8 cellular contexts compared by ENCODE assay signal in genomic region chr15:72117698-72118399, GRCh38. TPM values are rescaled to one million over a fixed set of nuclear protein-coding genes. Genes with fewer than 3 reads are reported as not detected.
DNase-seq lines count a peak whose midpoint lies in the region; ATAC-seq, FAIRE-seq and TF ChIP-seq lines count a peak whose summit lies in the region.

Gene MYO9A, minus strand, starts transcription at chr15:72118150. Its CDS starts 71,587 bp downstream, at chr15:72046563.

- H3K27me3 ChIP-seq in neural progenitor cell (no peaks in the 10 kb centered on the region), stomach smooth muscle (ENCODE audit: control insufficient read depth in 1 of 2, insufficient read depth in 2 of 2, low read length in 2 of 2) (no peaks in the 10 kb centered on the region)

- H3K27ac ChIP-seq in neural progenitor cell = peak within 1 kb of the TSS; percentile 72
- peak within 1 kb of the TSS; percentile 93 for H3K27ac ChIP-seq in stomach smooth muscle (ENCODE audit: low read length)

- H3K9me3 ChIP-seq in neural progenitor cell (ENCODE audit: low read depth) (no peaks in the 10 kb centered on the region), stomach smooth muscle (ENCODE audit: control insufficient read depth in 2 of 2, low read length in 2 of 2) (no peaks in the 10 kb centered on the region)

- peak within 1 kb of the TSS; percentile 91 for H2AFZ ChIP-seq in neural progenitor cell (replicated peaks)

- no peak for TF ChIP-seq POLR2A in NB4 (IDR thresholded peaks at IDR 0.05; ENCODE audit: extremely low read depth, insufficient read length)

- peak within 1 kb of the TSS; percentile 84 for H3K4me3 ChIP-seq in NB4 (ENCODE audit: low read depth, low read length)
- peak within 1 kb of the TSS; percentile 78 for H3K4me3 ChIP-seq in neural progenitor cell
- peak within 1 kb of the TSS; percentile 77 to 91 for H3K4me3 ChIP-seq in stomach smooth muscle (ENCODE audit: low read length in 2 of 2)

- peak; percentile 67 for ATAC-seq in HG02571 (IDR thresholded peaks at IDR 0.05; ENCODE audit: unreplicated experiment)

- H3K27ac Mint-ChIP-seq in activated naive CD4-positive, alpha-beta T cell treated with anti-CD3 and anti-CD28 coated beads for 36 hours = peak within 1 kb of the TSS; percentile 97
- peak within 1 kb of the TSS; percentile 95 for H3K27ac Mint-ChIP-seq in neural progenitor cell

- TF ChIP-seq CTCF in NB4 (IDR thresholded peaks at IDR 0.05; ENCODE audit: low read depth, low read length) (no peak), neural progenitor cell (IDR thresholded peaks at IDR 0.05) (peak; percentile 17)

- H4K20me1 ChIP-seq in neural progenitor cell (ENCODE audit: low read depth) = peaks cover 17% of the 10 kb centered on the region

- H3F3A ChIP-seq in neural progenitor cell (ENCODE audit: low read depth) = peaks cover 24% of the 10 kb centered on the region

- no peaks in the 10 kb centered on the region for H3K27me3 Mint-ChIP-seq in activated naive CD4-positive, alpha-beta T cell treated with anti-CD3 and anti-CD28 coated beads for 36 hours (ENCODE audit: low read depth)
- peaks cover 6% of the 10 kb centered on the region for H3K27me3 Mint-ChIP-seq in neural progenitor cell (ENCODE audit: insufficient read depth, low read depth)

- no peaks in the 10 kb centered on the region for H3K9me3 Mint-ChIP-seq in activated naive CD4-positive, alpha-beta T cell treated with anti-CD3 and anti-CD28 coated beads for 36 hours
- no peaks in the 10 kb centered on the region for H3K9me3 Mint-ChIP-seq in neural progenitor cell

- intact Hi-C loops in activated naive CD4-positive, alpha-beta T cell treated with anti-CD3 and anti-CD28 coated beads for 36 hours (cut with micrococcal nuclease) = loop anchor here (1.0 to 10.0 kb wide), 6 partner anchors 110 to 1517 kb away; partner anchors contain the start of genes HEXA, NPTN and PARP6

- DNase-seq in NB4 (ENCODE audit: low read depth) = peak; percentile 97
- peak; percentile 98 for DNase-seq in SK-N-DZ (ENCODE audit: low spot score)
- DNase-seq in activated naive CD4-positive, alpha-beta T cell treated with anti-CD3 and anti-CD28 coated beads for 36 hours = peak; percentile 99
- peak; percentile 96 for DNase-seq in foreskin melanocyte
- peak; percentile 99 for DNase-seq in neural progenitor cell (ENCODE audit: low spot score)

- H3K36me3 ChIP-seq in neural progenitor cell = no peaks in the 10 kb centered on the region
- H3K36me3 ChIP-seq in stomach smooth muscle (ENCODE audit: control insufficient read depth in 2 of 2, insufficient read depth in 2 of 2, low read length in 2 of 2) = no peaks in the 10 kb centered on the region

- peaks cover 61% of the 10 kb centered on the region for H3K79me2 ChIP-seq in neural progenitor cell (ENCODE audit: low read depth)

- no peaks in the 10 kb centered on the region for H3K36me3 Mint-ChIP-seq in activated naive CD4-positive, alpha-beta T cell treated with anti-CD3 and anti-CD28 coated beads for 36 hours (ENCODE audit: low read depth)
- no peaks in the 10 kb centered on the region for H3K36me3 Mint-ChIP-seq in neural progenitor cell

- peaks cover 31% of the 10 kb centered on the region for H3K4me1 Mint-ChIP-seq in activated naive CD4-positive, alpha-beta T cell treated with anti-CD3 and anti-CD28 coated beads for 36 hours (ENCODE audit: low read depth)
- peaks cover 27% of the 10 kb centered on the region for H3K4me1 Mint-ChIP-seq in neural progenitor cell

- CTCF ChIA-PET in activated naive CD4-positive, alpha-beta T cell treated with anti-CD3 and anti-CD28 coated beads for 36 hours (lab: Charles Lee) = interaction anchor here (0.6 kb wide), 2 partner anchors 165 to 394 kb away, joined by 3 to 4 read pairs; no protein-coding TSS in a partner anchor

- H3K4me1 ChIP-seq in neural progenitor cell (peaks cover 9% of the 10 kb centered on the region), stomach smooth muscle (ENCODE audit: control insufficient read depth, insufficient read depth, low read length) (peaks cover 6% of the 10 kb centered on the region)

- peak within 1 kb of the TSS; percentile 42 for H3K9ac ChIP-seq in neural progenitor cell
- peak within 1 kb of the TSS; percentile 82 to 96 for H3K9ac ChIP-seq in stomach smooth muscle (ENCODE audit: low read length in 2 of 2)

- H3K4me2 ChIP-seq in neural progenitor cell = peak within 1 kb of the TSS; percentile 95

- FAIRE-seq in G401.6 (lab: Jason Lieb, UNC) = peak; percentile 95

- peak within 1 kb of the TSS; percentile 95 for H3K4me3 Mint-ChIP-seq in activated naive CD4-positive, alpha-beta T cell treated with anti-CD3 and anti-CD28 coated beads for 36 hours
- peak within 1 kb of the TSS; percentile 97 for H3K4me3 Mint-ChIP-seq in neural progenitor cell

RNA-seq across cellular contexts. Expression of gene MYO9A, which starts in this region (rescaled TPM):
- polyA plus RNA-seq in SK-N-DZ (2014; cell fraction: cytosol; rRNA removed) = 7.8 and 9.8 TPM in 2 replicates
- polyA plus RNA-seq in SK-N-DZ (2014; cell fraction: nucleus; rRNA removed) = 11.0 and 12.6 TPM in 2 replicates
- 10 to 100 TPM in 1 of 2 experiments, 1 to 10 TPM in 1; 9.5 to 10.0 TPM for total RNA-seq in activated naive CD4-positive, alpha-beta T cell treated with anti-CD3 and anti-CD28 coated beads for 36 hours
- 19.6 and 38.5 TPM in 2 replicates for total RNA-seq in neural progenitor cell (ENCODE audit: low replicate concordance)

Comparison
In these comparisons a context has a peak if more than half of its experiments do, and no peak if none do; other contexts are left out.
1. Peak in every context shown above with its lines: DNase-seq, ATAC-seq, H3K4me3 ChIP-seq and H3K27ac ChIP-seq.